1 cellular context compared by ENCODE assay signal in genomic region chr7:108454674-108455523, GRCh38.
TF ChIP-seq lines count a peak whose summit lies in the region.

No MANE protein-coding gene starts in this region.

TF ChIP-seq in HEK293, 187 proteins besides CTCF, POLR2A, EP300 and RAD21 (continued from another document):
- no peak for TF ChIP-seq ZNF558 (tag by site-specific recombination; IDR thresholded peaks at IDR 0.05)
- no peak for TF ChIP-seq BCL11B (tag by site-specific recombination; IDR thresholded peaks at IDR 0.05; ENCODE audit: low read depth)
- TF ChIP-seq ZNF792 (tag by site-specific recombination; IDR thresholded peaks at IDR 0.05), result no peak
- no peak for TF ChIP-seq TRIM28 (IDR thresholded peaks at IDR 0.05; ENCODE audit: borderline replicate concordance, low read length)
- TF ChIP-seq MEIS1 (CRISPR knock-in tag; IDR thresholded peaks at IDR 0.05; ENCODE audit: borderline replicate concordance), result no peak
- TF ChIP-seq ZNF692 (tag by site-specific recombination; IDR thresholded peaks at IDR 0.05), result peak; percentile 30; the same call in 1 of the 2 replicates
- TF ChIP-seq ZNF510 (tag by site-specific recombination; IDR thresholded peaks at IDR 0.05; ENCODE audit: insufficient replicate concordance), result no peak
- no peak for TF ChIP-seq ZNF837 (tag by site-specific recombination; IDR thresholded peaks at IDR 0.05)
- no peak for TF ChIP-seq ZNF223 (tag by site-specific recombination; IDR thresholded peaks at IDR 0.05)
- TF ChIP-seq ZNF600 (tag by site-specific recombination; IDR thresholded peaks at IDR 0.05), result peak; percentile 29; the same call in 1 of the 2 replicates
- TF ChIP-seq ZNF513 (tag by site-specific recombination; IDR thresholded peaks at IDR 0.05), result no peak
- TF ChIP-seq GLI2 (tag by site-specific recombination; IDR thresholded peaks at IDR 0.05; ENCODE audit: borderline replicate concordance, low read depth), result no peak
- peak; percentile 43; the same call in 1 of the 2 replicates for TF ChIP-seq ZEB2 (tag by site-specific recombination; IDR thresholded peaks at IDR 0.05)
- TF ChIP-seq ZNF596 (tag by site-specific recombination; IDR thresholded peaks at IDR 0.05), result no peak
- TF ChIP-seq ZFP69B (tag by site-specific recombination; IDR thresholded peaks at IDR 0.05), result no peak; the same call in 1 of the 2 replicates
